In the genomic region with DNA sequence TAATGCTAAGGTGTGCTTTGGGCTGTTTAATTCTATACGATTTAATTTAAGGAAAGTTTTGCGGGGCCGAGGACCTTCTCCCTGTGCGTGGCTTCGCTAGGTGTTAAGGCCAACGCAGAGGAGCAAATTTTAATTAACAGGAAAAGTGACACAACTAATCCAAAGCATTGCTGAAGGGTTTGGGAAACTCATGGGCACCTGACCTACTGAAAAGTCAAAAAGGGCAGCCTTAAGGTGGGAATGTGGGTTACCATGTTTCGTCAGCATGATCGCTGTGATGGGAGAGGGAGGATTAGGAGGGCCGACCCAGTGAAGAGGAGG, we compare ENCODE assay signal across 8 cellular contexts. TPM values are rescaled to one million over a fixed set of nuclear protein-coding genes. Genes with fewer than 3 reads are reported as not detected.
DNase-seq lines count a peak whose midpoint lies in the region; ATAC-seq and TF ChIP-seq lines count a peak whose summit lies in the region.

No MANE protein-coding gene starts in this region.

- peaks cover 41% of the 10 kb centered on the region for H3K79me2 ChIP-seq in Loucy (ENCODE audit: insufficient read depth, low read length)

- peaks cover 35 to 48% (median 39%) of the 10 kb centered on the region in 10 experiments for H3K4me1 ChIP-seq in BLaER1 treated with 17β-estradiol and CSF1 and Interleukin-3, amounts not matched to agents 10 nM and 100 nM
- peaks cover 44% of the 10 kb centered on the region for H3K4me1 ChIP-seq in Loucy (ENCODE audit: insufficient read depth, low read length, poor library complexity, severe bottlenecking)

- peak overlapping the region; percentile 71 to 89 (median 76) for H3K4me3 ChIP-seq in BLaER1 treated with 17β-estradiol and CSF1 and Interleukin-3, amounts not matched to agents 10 nM and 100 nM
- peak overlapping the region; percentile 100 for H3K4me3 ChIP-seq in Loucy (ENCODE audit: low read length, poor library complexity, severe bottlenecking)
- H3K4me3 ChIP-seq in dorsolateral prefrontal cortex = peak overlapping the region; percentile 57 to 93 (median 83)

- peak overlapping the region; percentile 91 for H3K4me3 Mint-ChIP-seq in nephron progenitor cell

- H3K9me2 ChIP-seq in Loucy (replicated peaks; ENCODE audit: low read depth, low read length) = no peaks in the 10 kb centered on the region

- no peaks in the 10 kb centered on the region for H3K27me3 Mint-ChIP-seq in nephron progenitor cell (ENCODE audit: low read depth, poor library complexity)

- peak overlapping the region; percentile 85 to 97 (median 93) for H3K4me2 ChIP-seq in BLaER1 treated with 17β-estradiol and CSF1 and Interleukin-3, amounts not matched to agents 10 nM and 100 nM
- peak overlapping the region; percentile 96 for H3K4me2 ChIP-seq in Loucy (ENCODE audit: low read depth, low read length, poor library complexity, severe bottlenecking)

- H4K20me1 ChIP-seq in BLaER1 treated with 17β-estradiol and CSF1 and Interleukin-3, amounts not matched to agents 10 nM and 100 nM = peaks cover 0 to 17% (median under 1%) of the 10 kb centered on the region in 11 experiments; a peak in 8 of 22 replicates
- peaks cover 4% of the 10 kb centered on the region for H4K20me1 ChIP-seq in Loucy (ENCODE audit: insufficient read depth, low read length, poor library complexity, severe bottlenecking)

- peak overlapping the region; percentile 86; the same call in 1 of the 2 replicates for H2AFZ ChIP-seq in Loucy (ENCODE audit: low read length)

- H3K27me3 ChIP-seq in BLaER1 treated with 17β-estradiol and CSF1 and Interleukin-3, amounts not matched to agents 10 nM and 100 nM = no peaks in the 10 kb centered on the region
- H3K27me3 ChIP-seq in Loucy (ENCODE audit: insufficient read depth, low read length, poor library complexity, severe bottlenecking) = no peaks in the 10 kb centered on the region
- H3K27me3 ChIP-seq in dorsolateral prefrontal cortex = no peaks in the 10 kb centered on the region

- H3K27ac Mint-ChIP-seq in nephron progenitor cell = peak overlapping the region; percentile 96

- intact Hi-C loops in dorsolateral prefrontal cortex (cut with DNase I) = loop anchor here (5.0 to 10.0 kb wide), 3 partner anchors 46 to 323 kb away; partner anchors contain the start of gene DNPH1 (in 1 of the 2)

- DNase-seq in dorsolateral prefrontal cortex (no peak), nephron progenitor cell (no peak)
- no peak for DNase-seq in stimulated activated CD4-positive, alpha-beta T cell treated with anti-CD3 and anti-CD28 coated beads, Interleukin-1b, Interleukin-23, amount 100 ng/mL, for 48 hours

- H3K4me1 Mint-ChIP-seq in nephron progenitor cell = peaks cover 56% of the 10 kb centered on the region

- H3K36me3 Mint-ChIP-seq in nephron progenitor cell (ENCODE audit: low read depth) = peaks cover 37% of the 10 kb centered on the region

- H3K9me3 Mint-ChIP-seq in nephron progenitor cell = no peaks in the 10 kb centered on the region

- ATAC-seq in HG03139 (IDR thresholded peaks at IDR 0.05; ENCODE audit: unreplicated experiment) = no peak
- ATAC-seq in HG03196 (IDR thresholded peaks at IDR 0.05; ENCODE audit: unreplicated experiment) = no peak
- ATAC-seq in HG03520 (IDR thresholded peaks at IDR 0.05; ENCODE audit: unreplicated experiment) = no peak

- H3F3A ChIP-seq in Loucy (ENCODE audit: low read depth) = peaks cover 16% of the 10 kb centered on the region

- TF ChIP-seq CTCF in Loucy (conservative IDR thresholded peaks at IDR 0.05; ENCODE audit: low read length) = no peak
- TF ChIP-seq CTCF in dorsolateral prefrontal cortex (IDR thresholded peaks at IDR 0.05 in 54 of 56, conservative IDR thresholded peaks at IDR 0.05 in 2 of 56; ENCODE audit: low read depth in 1 of 56, partially characterized antibody in 56 of 56) = no peak
- no peak for TF ChIP-seq CTCF in nephron progenitor cell (IDR thresholded peaks at IDR 0.05)

- peak overlapping the region; percentile 28 to 78 (median 67); a peak in 21 of 22 replicates for H3K27ac ChIP-seq in BLaER1 treated with 17β-estradiol and CSF1 and Interleukin-3, amounts not matched to agents 10 nM and 100 nM
- H3K27ac ChIP-seq in dorsolateral prefrontal cortex = peak overlapping the region in 57 of 59 donors; percentile 24 to 91 (median 82)

- H3K9ac ChIP-seq in BLaER1 treated with 17β-estradiol and CSF1 and Interleukin-3, amounts not matched to agents 10 nM and 100 nM = peak overlapping the region; percentile 74 to 85 (median 81); a peak in 21 of 22 replicates
- H3K9ac ChIP-seq in Loucy (ENCODE audit: low read depth, low read length, poor library complexity, severe bottlenecking) = peak overlapping the region; percentile 97

- peaks cover 0 to 2% (median 0%) of the 10 kb centered on the region in 11 experiments; a peak in 2 of 22 replicates for H3K9me3 ChIP-seq in BLaER1 treated with 17β-estradiol and CSF1 and Interleukin-3, amounts not matched to agents 10 nM and 100 nM (replicated peaks in 1 of 11)
- H3K9me3 ChIP-seq in Loucy (ENCODE audit: insufficient read depth, low read depth, low read length) = no peaks in the 10 kb centered on the region

- H3K36me3 ChIP-seq in BLaER1 treated with 17β-estradiol and CSF1 and Interleukin-3, amounts not matched to agents 10 nM and 100 nM = peaks cover 50 to 64% (median 58%) of the 10 kb centered on the region in 11 experiments
- peaks cover 30% of the 10 kb centered on the region; the same call in 1 of the 2 replicates for H3K36me3 ChIP-seq in Loucy (ENCODE audit: insufficient read depth, low read length)

RNA-seq across cellular contexts. Expression of gene CUL9, which starts 0.4 kb away (rescaled TPM):
- total RNA-seq in dorsolateral prefrontal cortex = 100 to 1,000 TPM in 19 of 120 experiments, 10 to 100 TPM in 101; 57.4 to 123 (median 84.1) TPM

RNA-seq across cellular contexts. Expression of gene SRF, which starts 10.5 kb away (rescaled TPM):
- total RNA-seq in dorsolateral prefrontal cortex = 10 to 100 TPM; 18.4 to 31.7 (median 23.1) TPM

RNA-seq across cellular contexts. Expression of gene DNPH1, which starts 47.7 kb away (rescaled TPM):
- total RNA-seq in dorsolateral prefrontal cortex = 10 to 100 TPM; 18.4 to 54.6 (median 31.2) TPM
